Comparison of ENCODE assay signal across 11 cellular contexts in genomic region chr4:4507923-4508322, GRCh38. TPM values are rescaled to one million over a fixed set of nuclear protein-coding genes. Genes with fewer than 3 reads are reported as not detected.
A peak's percentile ranks its signal among the peaks of the same experiment; 100 is the strongest.
DNase-seq lines count a peak whose midpoint lies in the region; ATAC-seq and TF ChIP-seq lines count a peak whose summit lies in the region.
"Had no signal": no experiment of that assay in that cellular context is flagged by ENCODE, and none has a peak within 500 bp of the region (broad histone marks: within the 10 kb centered on the region; RNA-seq: fewer than 3 reads in every experiment).

No MANE protein-coding gene starts in this region.

- H3K27ac ChIP-seq in endodermal cell (ENCODE audit: low read depth, low read length) (no peak overlapping the region), smooth muscle cell (ENCODE audit: low read depth) (no peak overlapping the region)

- peaks cover 11% of the 10 kb centered on the region for H3K4me1 Mint-ChIP-seq in endodermal cell

- WGBS in endodermal cell (ENCODE audit: insufficient coverage in 1 of 2, insufficient read length in 1 of 2), 2 experiments, result 50 to 73% methylated on average over 1 to 4 of the region's 4 CpGs
- WGBS in smooth muscle cell (ENCODE audit: low lambda C conversion rate), result 79% methylated on average over 4 of the region's 4 CpGs

- H3K36me3 ChIP-seq in Loucy (ENCODE audit: insufficient read depth, low read length) (no peaks in the 10 kb centered on the region), endodermal cell (ENCODE audit: control insufficient read depth, insufficient read depth, low read length) (no peaks in the 10 kb centered on the region), smooth muscle cell (ENCODE audit: low read depth) (no peaks in the 10 kb centered on the region)

- H3F3A ChIP-seq in Loucy (ENCODE audit: low read depth), result no peaks in the 10 kb centered on the region
- H3F3A ChIP-seq in smooth muscle cell (ENCODE audit: low read depth), result peaks cover 6% of the 10 kb centered on the region

- DNase-seq in NCI-H2227 (lab: John Stamatoyannopoulos, UW; ENCODE audit: unreplicated experiment) (peak; percentile 20), NCI-H2227 treated with DMSO at 0.1 percent for 48 hours (lab: John Stamatoyannopoulos, UW) (no peak), endodermal cell (no peak), smooth muscle cell (lab: John Stamatoyannopoulos, UW; ENCODE audit: unreplicated experiment) (no peak), NCI-H2171 treated with DMSO at 0.1 percent for 48 hours (lab: John Stamatoyannopoulos, UW) (no peak), NCI-H146 (lab: John Stamatoyannopoulos, UW) (no peak)
- DNase-seq: AML-193, T-helper 1 cell had no signal

- H3K9me3 ChIP-seq in Loucy (ENCODE audit: insufficient read depth, low read depth, low read length) (no peaks in the 10 kb centered on the region), endodermal cell (ENCODE audit: control insufficient read depth, low read length) (no peaks in the 10 kb centered on the region), smooth muscle cell (replicated peaks; ENCODE audit: low read depth) (no peaks in the 10 kb centered on the region)

- H3K36me3 Mint-ChIP-seq in endodermal cell (ENCODE audit: low read depth), result no peaks in the 10 kb centered on the region

- H3K9ac ChIP-seq in Loucy (ENCODE audit: low read depth, low read length, poor library complexity, severe bottlenecking) (no peak overlapping the region), endodermal cell (ENCODE audit: extremely low read depth, low read length, poor library complexity, severe bottlenecking) (no peak overlapping the region), smooth muscle cell (ENCODE audit: low read depth) (no peak overlapping the region)

- H3K4me2 ChIP-seq in Loucy (ENCODE audit: low read depth, low read length, poor library complexity, severe bottlenecking) (no peak overlapping the region), smooth muscle cell (no peak overlapping the region)

- no peak overlapping the region for H3K27ac Mint-ChIP-seq in endodermal cell
- H3K27ac Mint-ChIP-seq: activated naive CD8-positive, alpha-beta T cell had no signal

- TF ChIP-seq CTCF in Loucy (conservative IDR thresholded peaks at IDR 0.05; ENCODE audit: low read length) (peak; percentile 62), endodermal cell (conservative IDR thresholded peaks at IDR 0.05) (peak; percentile 77), smooth muscle cell (IDR thresholded peaks at IDR 0.05; ENCODE audit: borderline replicate concordance, insufficient read depth, poor library complexity, severe bottlenecking) (peak; percentile 36)

- no peaks in the 10 kb centered on the region for H3K9me3 Mint-ChIP-seq in endodermal cell

- H3K4me1 ChIP-seq in Loucy (ENCODE audit: insufficient read depth, low read length, poor library complexity, severe bottlenecking) (no peaks in the 10 kb centered on the region), endodermal cell (ENCODE audit: control insufficient read depth, insufficient read depth, low read length) (peaks cover 7% of the 10 kb centered on the region), smooth muscle cell (ENCODE audit: low read depth) (peaks cover 5% of the 10 kb centered on the region)

- H2AFZ ChIP-seq in Loucy (ENCODE audit: low read length) (no peak overlapping the region), smooth muscle cell (ENCODE audit: low read depth) (no peak overlapping the region)

- no peak overlapping the region for H3K4me3 Mint-ChIP-seq in endodermal cell
- H3K4me3 Mint-ChIP-seq: activated naive CD8-positive, alpha-beta T cell had no signal

- ATAC-seq in GM21360 (IDR thresholded peaks at IDR 0.05; ENCODE audit: unreplicated experiment), result no peak

- peaks cover 11% of the 10 kb centered on the region for H4K20me1 ChIP-seq in Loucy (ENCODE audit: insufficient read depth, low read length, poor library complexity, severe bottlenecking)
- H4K20me1 ChIP-seq in smooth muscle cell (ENCODE audit: low read depth), result peaks cover 88% of the 10 kb centered on the region

- H3K27me3 ChIP-seq in Loucy (ENCODE audit: insufficient read depth, low read length, poor library complexity, severe bottlenecking) (no peaks in the 10 kb centered on the region), endodermal cell (ENCODE audit: control insufficient read depth, insufficient read depth, low read length, poor library complexity, severe bottlenecking) (no peaks in the 10 kb centered on the region), smooth muscle cell (ENCODE audit: low read depth) (no peaks in the 10 kb centered on the region)

- H3K9me2 ChIP-seq in Loucy (replicated peaks; ENCODE audit: low read depth, low read length), result no peaks in the 10 kb centered on the region

- H3K4me3 ChIP-seq in Loucy (ENCODE audit: low read length, poor library complexity, severe bottlenecking), result no peak overlapping the region
- no peak overlapping the region for H3K4me3 ChIP-seq in endodermal cell (ENCODE audit: low read length)
- H3K4me3 ChIP-seq in smooth muscle cell, result no peak overlapping the region

- H3K79me2 ChIP-seq in Loucy (ENCODE audit: insufficient read depth, low read length), result peaks cover 11% of the 10 kb centered on the region
- H3K79me2 ChIP-seq in smooth muscle cell (ENCODE audit: low read depth), result peaks cover 36% of the 10 kb centered on the region

- no peaks in the 10 kb centered on the region for H3K27me3 Mint-ChIP-seq in endodermal cell (ENCODE audit: insufficient read depth)
- H3K27me3 Mint-ChIP-seq: activated naive CD8-positive, alpha-beta T cell had no signal

RNA-seq across cellular contexts. Expression of gene STX18, which starts 33.9 kb away (rescaled TPM):
- total RNA-seq in endodermal cell (10 to 100 TPM; 26.9 to 33.3 TPM), smooth muscle cell (17.7 and 26.0 TPM in 2 replicates)
- polyA plus RNA-seq in endodermal cell (2013, experiment 1 of 2), result 30.9 TPM
- 27.2 TPM for polyA plus RNA-seq in endodermal cell (2013, experiment 2 of 2)
- 23.3 and 26.6 TPM in 2 replicates for polyA plus RNA-seq in smooth muscle cell
